In the genomic region with DNA sequence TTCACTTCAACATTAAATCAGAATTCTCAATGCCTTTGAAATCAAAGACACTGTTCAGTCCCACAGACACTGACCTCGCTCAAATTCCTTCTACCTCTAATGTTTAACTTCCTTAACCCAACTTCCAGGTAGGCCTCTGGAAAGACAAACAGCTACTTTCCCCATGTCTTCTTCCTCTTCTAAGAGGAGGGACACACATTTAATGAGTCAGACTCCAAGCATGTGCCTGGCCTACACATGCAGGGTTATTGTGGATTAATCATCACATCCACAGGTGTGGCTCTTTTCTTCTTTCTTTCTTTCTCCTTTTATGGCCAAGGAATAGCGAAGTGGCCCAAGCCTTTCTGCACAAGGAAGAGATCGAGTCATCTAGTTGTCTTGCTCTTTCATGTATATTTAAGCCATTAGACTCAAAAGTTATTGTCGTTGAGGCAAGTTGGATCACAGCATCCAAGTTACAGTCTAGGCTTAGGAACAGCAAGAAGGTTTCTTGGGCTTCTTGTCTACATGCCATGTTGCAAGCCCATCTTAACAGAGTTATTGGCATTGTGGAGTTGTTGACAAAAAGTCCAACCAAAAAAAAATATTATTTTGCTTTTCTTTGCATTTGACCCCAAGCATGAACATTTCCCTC, we compare ENCODE assay signal across 1 cellular context.
TF ChIP-seq lines count a peak whose summit lies in the region.

No MANE protein-coding gene starts in this region.

TF ChIP-seq in HepG2, 621 proteins besides CTCF, POLR2A, EP300 and RAD21 (continued from another document and continues in another):
- TF ChIP-seq, protein P1, sequence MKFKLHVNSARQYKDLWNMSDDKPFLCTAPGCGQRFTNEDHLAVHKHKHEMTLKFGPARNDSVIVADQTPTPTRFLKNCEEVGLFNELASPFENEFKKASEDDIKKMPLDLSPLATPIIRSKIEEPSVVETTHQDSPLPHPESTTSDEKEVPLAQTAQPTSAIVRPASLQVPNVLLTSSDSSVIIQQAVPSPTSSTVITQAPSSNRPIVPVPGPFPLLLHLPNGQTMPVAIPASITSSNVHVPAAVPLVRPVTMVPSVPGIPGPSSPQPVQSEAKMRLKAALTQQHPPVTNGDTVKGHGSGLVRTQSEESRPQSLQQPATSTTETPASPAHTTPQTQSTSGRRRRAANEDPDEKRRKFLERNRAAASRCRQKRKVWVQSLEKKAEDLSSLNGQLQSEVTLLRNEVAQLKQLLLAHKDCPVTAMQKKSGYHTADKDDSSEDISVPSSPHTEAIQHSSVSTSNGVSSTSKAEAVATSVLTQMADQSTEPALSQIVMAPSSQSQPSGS (CRISPR knock-in tag; IDR thresholded peaks at IDR 0.05), result peak; percentile 42; the same call in 1 of the 2 replicates
- TF ChIP-seq, protein P2, sequence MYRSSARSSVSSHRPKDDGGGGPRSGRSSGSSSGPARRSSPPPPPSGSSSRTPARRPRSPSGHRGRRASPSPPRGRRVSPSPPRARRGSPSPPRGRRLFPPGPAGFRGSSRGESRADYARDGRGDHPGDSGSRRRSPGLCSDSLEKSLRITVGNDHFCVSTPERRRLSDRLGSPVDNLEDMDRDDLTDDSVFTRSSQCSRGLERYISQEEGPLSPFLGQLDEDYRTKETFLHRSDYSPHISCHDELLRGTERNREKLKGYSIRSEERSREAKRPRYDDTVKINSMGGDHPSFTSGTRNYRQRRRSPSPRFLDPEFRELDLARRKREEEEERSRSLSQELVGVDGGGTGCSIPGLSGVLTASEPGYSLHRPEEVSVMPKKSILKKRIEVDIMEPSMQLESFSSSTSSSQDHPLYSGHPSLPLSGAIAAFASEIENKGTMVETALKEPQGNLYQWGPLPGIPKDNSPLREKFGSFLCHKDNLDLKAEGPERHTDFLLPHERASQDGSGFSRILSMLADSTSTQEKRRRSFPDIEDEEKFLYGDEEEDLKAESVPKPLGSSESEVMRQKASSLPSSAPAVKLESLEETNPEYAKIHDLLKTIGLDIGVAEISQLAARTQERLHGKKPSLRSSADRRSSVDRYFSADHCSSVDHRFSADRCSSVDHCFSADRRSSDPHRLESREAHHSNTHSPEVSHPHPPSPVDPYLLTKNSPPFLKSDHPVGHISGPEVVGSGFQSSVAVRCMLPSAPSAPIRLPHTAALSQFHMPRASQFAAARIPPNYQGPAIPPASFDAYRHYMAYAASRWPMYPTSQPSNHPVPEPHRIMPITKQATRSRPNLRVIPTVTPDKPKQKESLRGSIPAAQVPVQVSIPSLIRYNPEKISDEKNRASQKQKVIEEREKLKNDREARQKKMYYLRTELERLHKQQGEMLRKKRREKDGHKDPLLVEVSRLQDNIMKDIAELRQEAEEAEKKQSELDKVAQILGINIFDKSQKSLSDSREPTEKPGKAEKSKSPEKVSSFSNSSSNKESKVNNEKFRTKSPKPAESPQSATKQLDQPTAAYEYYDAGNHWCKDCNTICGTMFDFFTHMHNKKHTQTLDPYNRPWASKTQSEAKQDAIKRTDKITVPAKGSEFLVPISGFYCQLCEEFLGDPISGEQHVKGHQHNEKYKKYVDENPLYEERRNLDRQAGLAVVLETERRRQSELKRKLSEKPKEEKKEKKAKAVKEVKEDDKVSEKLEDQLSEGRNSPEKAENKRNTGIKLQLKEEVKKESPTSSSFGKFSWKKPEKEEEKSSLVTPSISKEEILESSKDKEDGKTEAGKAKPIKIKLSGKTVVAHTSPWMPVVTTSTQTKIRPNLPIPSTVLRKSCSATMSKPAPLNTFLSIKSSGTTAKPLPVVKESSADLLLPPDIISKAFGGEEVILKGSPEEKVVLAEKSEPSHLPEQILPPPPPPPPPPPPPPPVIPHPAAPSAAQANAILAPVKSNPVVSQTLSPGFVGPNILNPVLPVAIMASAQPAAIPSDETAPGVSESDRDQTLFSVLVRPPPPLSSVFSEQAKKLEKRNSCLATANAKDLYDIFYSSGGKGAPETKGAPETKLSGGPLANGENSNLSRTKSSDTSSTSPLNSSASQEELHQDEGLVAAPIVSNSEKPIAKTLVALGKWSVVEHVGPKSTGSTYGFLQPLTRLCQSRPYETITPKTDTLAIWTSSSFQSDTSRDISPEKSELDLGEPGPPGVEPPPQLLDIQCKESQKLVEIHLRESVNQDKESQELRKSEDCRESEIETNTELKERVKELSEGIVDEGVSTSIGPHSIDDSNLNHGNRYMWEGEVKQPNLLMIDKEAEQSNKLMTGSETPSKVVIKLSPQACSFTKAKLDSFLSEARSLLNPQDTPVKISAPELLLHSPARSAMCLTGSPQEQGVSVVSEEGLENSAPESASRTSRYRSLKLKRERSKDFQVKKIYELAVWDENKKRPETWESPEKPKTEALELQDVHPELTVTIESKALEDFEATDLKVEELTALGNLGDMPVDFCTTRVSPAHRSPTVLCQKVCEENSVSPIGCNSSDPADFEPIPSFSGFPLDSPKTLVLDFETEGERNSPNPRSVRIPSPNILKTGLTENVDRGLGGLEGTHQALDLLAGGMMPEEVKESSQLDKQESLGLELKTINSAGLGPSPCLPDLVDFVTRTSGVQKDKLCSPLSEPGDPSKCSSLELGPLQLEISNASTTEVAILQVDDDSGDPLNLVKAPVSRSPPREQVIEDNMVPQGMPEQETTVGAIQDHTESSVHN (CRISPR knock-in tag; IDR thresholded peaks at IDR 0.05), result no peak
- TF ChIP-seq TOE1 (CRISPR knock-in tag; IDR thresholded peaks at IDR 0.05) (no peak), NFIB (CRISPR knock-in tag; IDR thresholded peaks at IDR 0.05; ENCODE audit: borderline replicate concordance) (no peak), ZNF577 (CRISPR knock-in tag; IDR thresholded peaks at IDR 0.05; ENCODE audit: borderline replicate concordance, low read depth) (no peak), ZNF260 (CRISPR knock-in tag; IDR thresholded peaks at IDR 0.05; ENCODE audit: borderline replicate concordance, low read depth) (no peak), HHEX (CRISPR knock-in tag; IDR thresholded peaks at IDR 0.05) (no peak), ZNF563 (CRISPR knock-in tag; IDR thresholded peaks at IDR 0.05) (no peak), ZNF225 (CRISPR knock-in tag; IDR thresholded peaks at IDR 0.05) (no peak), GTF3A (CRISPR knock-in tag; conservative IDR thresholded peaks at IDR 0.05) (no peak), ZKSCAN1 (IDR thresholded peaks at IDR 0.05; ENCODE audit: low read length) (no peak), IRX3 (CRISPR knock-in tag; IDR thresholded peaks at IDR 0.05; ENCODE audit: borderline replicate concordance, low read depth) (no peak), ZNF747 (CRISPR knock-in tag; IDR thresholded peaks at IDR 0.05; ENCODE audit: borderline replicate concordance) (peak; percentile 52; the same call in 1 of the 2 replicates), ZNF121 (CRISPR knock-in tag; IDR thresholded peaks at IDR 0.05) (no peak), MTF1 (CRISPR knock-in tag; IDR thresholded peaks at IDR 0.05) (no peak), EED (CRISPR knock-in tag; IDR thresholded peaks at IDR 0.05) (no peak), ZNF333 (CRISPR knock-in tag; IDR thresholded peaks at IDR 0.05; ENCODE audit: borderline replicate concordance) (no peak), MBD4 (IDR thresholded peaks at IDR 0.05; ENCODE audit: borderline replicate concordance, low read length) (no peak), ZFYVE20 (CRISPR knock-in tag; IDR thresholded peaks at IDR 0.05; ENCODE audit: borderline replicate concordance, low read depth) (no peak), ARNT2 (CRISPR knock-in tag; IDR thresholded peaks at IDR 0.05; ENCODE audit: low read depth) (no peak), ZNF589 (CRISPR knock-in tag; conservative IDR thresholded peaks at IDR 0.05) (no peak), ZKSCAN8 (CRISPR knock-in tag; IDR thresholded peaks at IDR 0.05; ENCODE audit: borderline replicate concordance) (no peak), NFYC (CRISPR knock-in tag; IDR thresholded peaks at IDR 0.05) (no peak; the same call in 1 of the 2 replicates), SALL2 (CRISPR knock-in tag; IDR thresholded peaks at IDR 0.05) (no peak)
- TF ChIP-seq, protein P3, sequence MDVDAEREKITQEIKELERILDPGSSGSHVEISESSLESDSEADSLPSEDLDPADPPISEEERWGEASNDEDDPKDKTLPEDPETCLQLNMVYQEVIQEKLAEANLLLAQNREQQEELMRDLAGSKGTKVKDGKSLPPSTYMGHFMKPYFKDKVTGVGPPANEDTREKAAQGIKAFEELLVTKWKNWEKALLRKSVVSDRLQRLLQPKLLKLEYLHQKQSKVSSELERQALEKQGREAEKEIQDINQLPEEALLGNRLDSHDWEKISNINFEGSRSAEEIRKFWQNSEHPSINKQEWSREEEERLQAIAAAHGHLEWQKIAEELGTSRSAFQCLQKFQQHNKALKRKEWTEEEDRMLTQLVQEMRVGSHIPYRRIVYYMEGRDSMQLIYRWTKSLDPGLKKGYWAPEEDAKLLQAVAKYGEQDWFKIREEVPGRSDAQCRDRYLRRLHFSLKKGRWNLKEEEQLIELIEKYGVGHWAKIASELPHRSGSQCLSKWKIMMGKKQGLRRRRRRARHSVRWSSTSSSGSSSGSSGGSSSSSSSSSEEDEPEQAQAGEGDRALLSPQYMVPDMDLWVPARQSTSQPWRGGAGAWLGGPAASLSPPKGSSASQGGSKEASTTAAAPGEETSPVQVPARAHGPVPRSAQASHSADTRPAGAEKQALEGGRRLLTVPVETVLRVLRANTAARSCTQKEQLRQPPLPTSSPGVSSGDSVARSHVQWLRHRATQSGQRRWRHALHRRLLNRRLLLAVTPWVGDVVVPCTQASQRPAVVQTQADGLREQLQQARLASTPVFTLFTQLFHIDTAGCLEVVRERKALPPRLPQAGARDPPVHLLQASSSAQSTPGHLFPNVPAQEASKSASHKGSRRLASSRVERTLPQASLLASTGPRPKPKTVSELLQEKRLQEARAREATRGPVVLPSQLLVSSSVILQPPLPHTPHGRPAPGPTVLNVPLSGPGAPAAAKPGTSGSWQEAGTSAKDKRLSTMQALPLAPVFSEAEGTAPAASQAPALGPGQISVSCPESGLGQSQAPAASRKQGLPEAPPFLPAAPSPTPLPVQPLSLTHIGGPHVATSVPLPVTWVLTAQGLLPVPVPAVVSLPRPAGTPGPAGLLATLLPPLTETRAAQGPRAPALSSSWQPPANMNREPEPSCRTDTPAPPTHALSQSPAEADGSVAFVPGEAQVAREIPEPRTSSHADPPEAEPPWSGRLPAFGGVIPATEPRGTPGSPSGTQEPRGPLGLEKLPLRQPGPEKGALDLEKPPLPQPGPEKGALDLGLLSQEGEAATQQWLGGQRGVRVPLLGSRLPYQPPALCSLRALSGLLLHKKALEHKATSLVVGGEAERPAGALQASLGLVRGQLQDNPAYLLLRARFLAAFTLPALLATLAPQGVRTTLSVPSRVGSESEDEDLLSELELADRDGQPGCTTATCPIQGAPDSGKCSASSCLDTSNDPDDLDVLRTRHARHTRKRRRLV (CRISPR knock-in tag; IDR thresholded peaks at IDR 0.05), result no peak
- TF ChIP-seq, protein P4, sequence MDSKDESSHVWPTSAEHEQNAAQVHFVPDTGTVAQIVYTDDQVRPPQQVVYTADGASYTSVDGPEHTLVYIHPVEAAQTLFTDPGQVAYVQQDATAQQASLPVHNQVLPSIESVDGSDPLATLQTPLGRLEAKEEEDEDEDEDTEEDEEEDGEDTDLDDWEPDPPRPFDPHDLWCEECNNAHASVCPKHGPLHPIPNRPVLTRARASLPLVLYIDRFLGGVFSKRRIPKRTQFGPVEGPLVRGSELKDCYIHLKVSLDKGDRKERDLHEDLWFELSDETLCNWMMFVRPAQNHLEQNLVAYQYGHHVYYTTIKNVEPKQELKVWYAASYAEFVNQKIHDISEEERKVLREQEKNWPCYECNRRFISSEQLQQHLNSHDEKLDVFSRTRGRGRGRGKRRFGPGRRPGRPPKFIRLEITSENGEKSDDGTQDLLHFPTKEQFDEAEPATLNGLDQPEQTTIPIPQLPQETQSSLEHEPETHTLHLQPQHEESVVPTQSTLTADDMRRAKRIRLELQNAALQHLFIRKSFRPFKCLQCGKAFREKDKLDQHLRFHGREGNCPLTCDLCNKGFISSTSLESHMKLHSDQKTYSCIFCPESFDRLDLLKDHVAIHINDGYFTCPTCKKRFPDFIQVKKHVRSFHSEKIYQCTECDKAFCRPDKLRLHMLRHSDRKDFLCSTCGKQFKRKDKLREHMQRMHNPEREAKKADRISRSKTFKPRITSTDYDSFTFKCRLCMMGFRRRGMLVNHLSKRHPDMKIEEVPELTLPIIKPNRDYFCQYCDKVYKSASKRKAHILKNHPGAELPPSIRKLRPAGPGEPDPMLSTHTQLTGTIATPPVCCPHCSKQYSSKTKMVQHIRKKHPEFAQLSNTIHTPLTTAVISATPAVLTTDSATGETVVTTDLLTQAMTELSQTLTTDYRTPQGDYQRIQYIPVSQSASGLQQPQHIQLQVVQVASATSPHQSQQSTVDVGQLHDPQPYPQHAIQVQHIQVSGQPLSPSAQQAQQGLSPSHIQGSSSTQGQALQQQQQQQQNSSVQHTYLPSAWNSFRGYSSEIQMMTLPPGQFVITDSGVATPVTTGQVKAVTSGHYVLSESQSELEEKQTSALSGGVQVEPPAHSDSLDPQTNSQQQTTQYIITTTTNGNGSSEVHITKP (CRISPR knock-in tag; IDR thresholded peaks at IDR 0.05; ENCODE audit: low read depth), result 0 out of 2 replicates have a peak, but pooled peaks have one; percentile 55
- TF ChIP-seq, protein P5, sequence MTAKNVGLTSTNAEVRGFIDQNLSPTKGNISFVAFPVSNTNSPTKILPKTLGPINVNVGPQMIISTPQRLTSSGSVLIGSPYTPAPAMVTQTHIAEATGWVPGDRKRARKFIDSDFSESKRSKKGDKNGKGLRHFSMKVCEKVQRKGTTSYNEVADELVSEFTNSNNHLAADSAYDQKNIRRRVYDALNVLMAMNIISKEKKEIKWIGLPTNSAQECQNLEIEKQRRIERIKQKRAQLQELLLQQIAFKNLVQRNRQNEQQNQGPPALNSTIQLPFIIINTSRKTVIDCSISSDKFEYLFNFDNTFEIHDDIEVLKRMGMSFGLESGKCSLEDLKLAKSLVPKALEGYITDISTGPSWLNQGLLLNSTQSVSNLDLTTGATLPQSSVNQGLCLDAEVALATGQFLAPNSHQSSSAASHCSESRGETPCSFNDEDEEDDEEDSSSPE (CRISPR knock-in tag; IDR thresholded peaks at IDR 0.05), result no peak
- TF ChIP-seq, protein P6, sequence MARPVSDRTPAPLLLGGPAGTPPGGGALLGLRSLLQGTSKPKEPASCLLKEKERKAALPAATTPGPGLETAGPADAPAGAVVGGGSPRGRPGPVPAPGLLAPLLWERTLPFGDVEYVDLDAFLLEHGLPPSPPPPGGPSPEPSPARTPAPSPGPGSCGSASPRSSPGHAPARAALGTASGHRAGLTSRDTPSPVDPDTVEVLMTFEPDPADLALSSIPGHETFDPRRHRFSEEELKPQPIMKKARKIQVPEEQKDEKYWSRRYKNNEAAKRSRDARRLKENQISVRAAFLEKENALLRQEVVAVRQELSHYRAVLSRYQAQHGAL (CRISPR knock-in tag; IDR thresholded peaks at IDR 0.05; ENCODE audit: not compliant biosample characterization), result no peak
